In the genomic region with DNA sequence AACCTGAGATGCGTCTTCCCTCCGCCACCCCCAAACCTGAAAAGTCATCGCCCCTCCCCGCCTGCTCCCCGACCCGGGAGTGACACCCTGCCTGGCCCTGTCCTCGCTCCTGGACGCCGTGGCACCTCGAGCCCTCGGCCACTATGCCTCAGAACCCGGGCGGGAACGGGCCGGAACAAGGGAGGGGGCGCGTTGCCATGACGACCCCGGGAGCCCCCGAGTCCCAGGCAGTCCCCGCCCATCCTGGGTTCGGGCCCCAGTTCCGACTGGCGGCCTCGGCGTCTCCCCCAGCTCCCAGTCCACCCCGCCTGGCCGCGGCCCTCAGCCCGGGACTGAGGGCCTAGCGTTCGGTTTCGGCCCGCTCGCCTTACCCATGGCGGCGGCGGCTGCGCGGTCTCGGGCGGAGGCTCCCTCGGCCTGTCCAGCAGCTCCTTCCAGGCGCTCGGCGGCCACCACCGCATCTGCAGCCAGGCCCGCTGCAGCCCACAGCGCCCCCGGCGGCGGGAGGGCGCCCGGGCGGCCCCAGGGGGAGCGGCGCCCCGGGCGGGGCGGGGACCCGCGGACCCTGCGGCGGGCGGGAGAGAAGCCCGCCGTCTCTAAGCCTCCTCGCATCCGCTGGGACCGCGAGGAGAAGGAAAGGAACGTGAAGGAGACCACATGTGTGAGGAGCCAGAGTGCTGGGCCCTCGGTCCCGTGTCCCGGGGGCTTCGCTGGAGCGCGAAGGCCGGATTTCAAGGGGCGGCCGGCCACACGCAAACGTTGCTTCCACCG, we compare ENCODE assay signal across 1 cellular context.
TF ChIP-seq lines count a peak whose summit lies in the region.

A gene with protein sequence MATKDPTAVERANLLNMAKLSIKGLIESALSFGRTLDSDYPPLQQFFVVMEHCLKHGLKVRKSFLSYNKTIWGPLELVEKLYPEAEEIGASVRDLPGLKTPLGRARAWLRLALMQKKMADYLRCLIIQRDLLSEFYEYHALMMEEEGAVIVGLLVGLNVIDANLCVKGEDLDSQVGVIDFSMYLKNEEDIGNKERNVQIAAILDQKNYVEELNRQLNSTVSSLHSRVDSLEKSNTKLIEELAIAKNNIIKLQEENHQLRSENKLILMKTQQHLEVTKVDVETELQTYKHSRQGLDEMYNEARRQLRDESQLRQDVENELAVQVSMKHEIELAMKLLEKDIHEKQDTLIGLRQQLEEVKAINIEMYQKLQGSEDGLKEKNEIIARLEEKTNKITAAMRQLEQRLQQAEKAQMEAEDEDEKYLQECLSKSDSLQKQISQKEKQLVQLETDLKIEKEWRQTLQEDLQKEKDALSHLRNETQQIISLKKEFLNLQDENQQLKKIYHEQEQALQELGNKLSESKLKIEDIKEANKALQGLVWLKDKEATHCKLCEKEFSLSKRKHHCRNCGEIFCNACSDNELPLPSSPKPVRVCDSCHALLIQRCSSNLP (minus strand): TSS at position 463 of the 771 bp plus-strand sequence. CDS start 88 bp downstream, at position 375.

TF ChIP-seq in HepG2, 621 proteins besides CTCF, POLR2A, EP300 and RAD21 (continued from another document and continues in another):
- TF ChIP-seq REPIN1 (CRISPR knock-in tag; IDR thresholded peaks at IDR 0.05; ENCODE audit: borderline replicate concordance, low read depth) (peak; percentile 52; the same call in 1 of the 2 replicates), PRPF4 (IDR thresholded peaks at IDR 0.05; ENCODE audit: low read depth, low read length, poor library complexity, severe bottlenecking) (no peak), EED (CRISPR knock-in tag; IDR thresholded peaks at IDR 0.05) (no peak; the same call in 1 of the 2 replicates), CEBPB (IDR thresholded peaks at IDR 0.05; ENCODE audit: borderline replicate concordance, low read depth, low read length) (no peak), TERF1 (CRISPR knock-in tag; IDR thresholded peaks at IDR 0.05) (no peak), POLR2AphosphoS5 (IDR thresholded peaks at IDR 0.05; ENCODE audit: low read depth, low read length) (peak; percentile 44; the same call in 1 of the 2 replicates), PRMT3 (CRISPR knock-in tag; IDR thresholded peaks at IDR 0.05; ENCODE audit: borderline replicate concordance, low read depth) (0 out of 2 replicates have a peak, but pooled peaks have one; percentile 47), ZNF432 (CRISPR knock-in tag; IDR thresholded peaks at IDR 0.05; ENCODE audit: borderline replicate concordance) (no peak), SMYD3 (CRISPR knock-in tag; IDR thresholded peaks at IDR 0.05) (no peak), CERS6 (CRISPR knock-in tag; IDR thresholded peaks at IDR 0.05) (no peak), ZNF598 (CRISPR knock-in tag; IDR thresholded peaks at IDR 0.05; ENCODE audit: borderline replicate concordance) (no peak; the same call in 1 of the 2 replicates), POLR2AphosphoS2 (IDR thresholded peaks at IDR 0.05; ENCODE audit: low read depth, low read length) (no peak), ZFY (CRISPR knock-in tag; IDR thresholded peaks at IDR 0.05) (peak; percentile 90), ZNF431 (CRISPR knock-in tag; IDR thresholded peaks at IDR 0.05; ENCODE audit: borderline replicate concordance, low read depth) (no peak), PPARG (CRISPR knock-in tag; conservative IDR thresholded peaks at IDR 0.05) (0 out of 2 replicates have a peak, but pooled peaks have one; percentile 6), PHB2 (IDR thresholded peaks at IDR 0.05; ENCODE audit: partially characterized antibody) (no peak), ADNP (CRISPR knock-in tag; IDR thresholded peaks at IDR 0.05) (no peak), ARID2 (CRISPR knock-in tag; IDR thresholded peaks at IDR 0.05; ENCODE audit: borderline replicate concordance) (no peak), RARA (CRISPR knock-in tag; IDR thresholded peaks at IDR 0.05) (no peak), FLYWCH1 (CRISPR knock-in tag; IDR thresholded peaks at IDR 0.05) (no peak), ZNF235 (CRISPR knock-in tag; IDR thresholded peaks at IDR 0.05; ENCODE audit: borderline replicate concordance) (no peak), ZNF777 (CRISPR knock-in tag; IDR thresholded peaks at IDR 0.05) (peak; percentile 43; the same call in 1 of the 2 replicates), MIER3 (CRISPR knock-in tag; IDR thresholded peaks at IDR 0.05; ENCODE audit: borderline replicate concordance) (no peak), PTBP1 (IDR thresholded peaks at IDR 0.05; ENCODE audit: low read depth, low read length, poor library complexity, severe bottlenecking) (no peak), GTF2F1 (IDR thresholded peaks at IDR 0.05; ENCODE audit: low read length) (no peak), LCORL (IDR thresholded peaks at IDR 0.05) (no peak), LCORL (CRISPR knock-in tag; IDR thresholded peaks at IDR 0.05) (peak; percentile 41; the same call in 1 of the 2 replicates), ZFYVE20 (CRISPR knock-in tag; IDR thresholded peaks at IDR 0.05; ENCODE audit: borderline replicate concordance, low read depth) (no peak), BRF2 (CRISPR knock-in tag; IDR thresholded peaks at IDR 0.05) (no peak; the same call in 1 of the 2 replicates), ZSCAN22 (CRISPR knock-in tag; IDR thresholded peaks at IDR 0.05) (no peak), TCF12 (IDR thresholded peaks at IDR 0.05) (no peak), TCF12 (CRISPR knock-in tag; IDR thresholded peaks at IDR 0.05) (peak; percentile 88), GATAD1 (CRISPR knock-in tag; IDR thresholded peaks at IDR 0.05) (peak; percentile 61; the same call in 1 of the 2 replicates)
- TF ChIP-seq, protein P1, sequence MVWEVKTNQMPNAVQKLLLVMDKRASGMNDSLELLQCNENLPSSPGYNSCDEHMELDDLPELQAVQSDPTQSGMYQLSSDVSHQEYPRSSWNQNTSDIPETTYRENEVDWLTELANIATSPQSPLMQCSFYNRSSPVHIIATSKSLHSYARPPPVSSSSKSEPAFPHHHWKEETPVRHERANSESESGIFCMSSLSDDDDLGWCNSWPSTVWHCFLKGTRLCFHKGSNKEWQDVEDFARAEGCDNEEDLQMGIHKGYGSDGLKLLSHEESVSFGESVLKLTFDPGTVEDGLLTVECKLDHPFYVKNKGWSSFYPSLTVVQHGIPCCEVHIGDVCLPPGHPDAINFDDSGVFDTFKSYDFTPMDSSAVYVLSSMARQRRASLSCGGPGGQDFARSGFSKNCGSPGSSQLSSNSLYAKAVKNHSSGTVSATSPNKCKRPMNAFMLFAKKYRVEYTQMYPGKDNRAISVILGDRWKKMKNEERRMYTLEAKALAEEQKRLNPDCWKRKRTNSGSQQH (CRISPR knock-in tag; IDR thresholded peaks at IDR 0.05; ENCODE audit: low read depth): 0 out of 2 replicates have a peak, but pooled peaks have one; percentile 2
- TF ChIP-seq, protein P2, sequence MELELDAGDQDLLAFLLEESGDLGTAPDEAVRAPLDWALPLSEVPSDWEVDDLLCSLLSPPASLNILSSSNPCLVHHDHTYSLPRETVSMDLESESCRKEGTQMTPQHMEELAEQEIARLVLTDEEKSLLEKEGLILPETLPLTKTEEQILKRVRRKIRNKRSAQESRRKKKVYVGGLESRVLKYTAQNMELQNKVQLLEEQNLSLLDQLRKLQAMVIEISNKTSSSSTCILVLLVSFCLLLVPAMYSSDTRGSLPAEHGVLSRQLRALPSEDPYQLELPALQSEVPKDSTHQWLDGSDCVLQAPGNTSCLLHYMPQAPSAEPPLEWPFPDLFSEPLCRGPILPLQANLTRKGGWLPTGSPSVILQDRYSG (CRISPR knock-in tag; IDR thresholded peaks at IDR 0.05): no peak
- TF ChIP-seq, protein P3, sequence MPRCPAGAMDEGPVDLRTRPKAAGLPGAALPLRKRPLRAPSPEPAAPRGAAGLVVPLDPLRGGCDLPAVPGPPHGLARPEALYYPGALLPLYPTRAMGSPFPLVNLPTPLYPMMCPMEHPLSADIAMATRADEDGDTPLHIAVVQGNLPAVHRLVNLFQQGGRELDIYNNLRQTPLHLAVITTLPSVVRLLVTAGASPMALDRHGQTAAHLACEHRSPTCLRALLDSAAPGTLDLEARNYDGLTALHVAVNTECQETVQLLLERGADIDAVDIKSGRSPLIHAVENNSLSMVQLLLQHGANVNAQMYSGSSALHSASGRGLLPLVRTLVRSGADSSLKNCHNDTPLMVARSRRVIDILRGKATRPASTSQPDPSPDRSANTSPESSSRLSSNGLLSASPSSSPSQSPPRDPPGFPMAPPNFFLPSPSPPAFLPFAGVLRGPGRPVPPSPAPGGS (CRISPR knock-in tag; IDR thresholded peaks at IDR 0.05): peak; percentile 82
- TF ChIP-seq, protein P4, sequence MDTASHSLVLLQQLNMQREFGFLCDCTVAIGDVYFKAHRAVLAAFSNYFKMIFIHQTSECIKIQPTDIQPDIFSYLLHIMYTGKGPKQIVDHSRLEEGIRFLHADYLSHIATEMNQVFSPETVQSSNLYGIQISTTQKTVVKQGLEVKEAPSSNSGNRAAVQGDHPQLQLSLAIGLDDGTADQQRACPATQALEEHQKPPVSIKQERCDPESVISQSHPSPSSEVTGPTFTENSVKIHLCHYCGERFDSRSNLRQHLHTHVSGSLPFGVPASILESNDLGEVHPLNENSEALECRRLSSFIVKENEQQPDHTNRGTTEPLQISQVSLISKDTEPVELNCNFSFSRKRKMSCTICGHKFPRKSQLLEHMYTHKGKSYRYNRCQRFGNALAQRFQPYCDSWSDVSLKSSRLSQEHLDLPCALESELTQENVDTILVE (CRISPR knock-in tag; IDR thresholded peaks at IDR 0.05): peak; percentile 42; the same call in 1 of the 2 replicates
- TF ChIP-seq, protein P5, sequence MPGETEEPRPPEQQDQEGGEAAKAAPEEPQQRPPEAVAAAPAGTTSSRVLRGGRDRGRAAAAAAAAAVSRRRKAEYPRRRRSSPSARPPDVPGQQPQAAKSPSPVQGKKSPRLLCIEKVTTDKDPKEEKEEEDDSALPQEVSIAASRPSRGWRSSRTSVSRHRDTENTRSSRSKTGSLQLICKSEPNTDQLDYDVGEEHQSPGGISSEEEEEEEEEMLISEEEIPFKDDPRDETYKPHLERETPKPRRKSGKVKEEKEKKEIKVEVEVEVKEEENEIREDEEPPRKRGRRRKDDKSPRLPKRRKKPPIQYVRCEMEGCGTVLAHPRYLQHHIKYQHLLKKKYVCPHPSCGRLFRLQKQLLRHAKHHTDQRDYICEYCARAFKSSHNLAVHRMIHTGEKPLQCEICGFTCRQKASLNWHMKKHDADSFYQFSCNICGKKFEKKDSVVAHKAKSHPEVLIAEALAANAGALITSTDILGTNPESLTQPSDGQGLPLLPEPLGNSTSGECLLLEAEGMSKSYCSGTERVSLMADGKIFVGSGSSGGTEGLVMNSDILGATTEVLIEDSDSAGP (CRISPR knock-in tag; IDR thresholded peaks at IDR 0.05; ENCODE audit: borderline replicate concordance): peak; percentile 83; the same call in 1 of the 2 replicates
- TF ChIP-seq, protein P6, sequence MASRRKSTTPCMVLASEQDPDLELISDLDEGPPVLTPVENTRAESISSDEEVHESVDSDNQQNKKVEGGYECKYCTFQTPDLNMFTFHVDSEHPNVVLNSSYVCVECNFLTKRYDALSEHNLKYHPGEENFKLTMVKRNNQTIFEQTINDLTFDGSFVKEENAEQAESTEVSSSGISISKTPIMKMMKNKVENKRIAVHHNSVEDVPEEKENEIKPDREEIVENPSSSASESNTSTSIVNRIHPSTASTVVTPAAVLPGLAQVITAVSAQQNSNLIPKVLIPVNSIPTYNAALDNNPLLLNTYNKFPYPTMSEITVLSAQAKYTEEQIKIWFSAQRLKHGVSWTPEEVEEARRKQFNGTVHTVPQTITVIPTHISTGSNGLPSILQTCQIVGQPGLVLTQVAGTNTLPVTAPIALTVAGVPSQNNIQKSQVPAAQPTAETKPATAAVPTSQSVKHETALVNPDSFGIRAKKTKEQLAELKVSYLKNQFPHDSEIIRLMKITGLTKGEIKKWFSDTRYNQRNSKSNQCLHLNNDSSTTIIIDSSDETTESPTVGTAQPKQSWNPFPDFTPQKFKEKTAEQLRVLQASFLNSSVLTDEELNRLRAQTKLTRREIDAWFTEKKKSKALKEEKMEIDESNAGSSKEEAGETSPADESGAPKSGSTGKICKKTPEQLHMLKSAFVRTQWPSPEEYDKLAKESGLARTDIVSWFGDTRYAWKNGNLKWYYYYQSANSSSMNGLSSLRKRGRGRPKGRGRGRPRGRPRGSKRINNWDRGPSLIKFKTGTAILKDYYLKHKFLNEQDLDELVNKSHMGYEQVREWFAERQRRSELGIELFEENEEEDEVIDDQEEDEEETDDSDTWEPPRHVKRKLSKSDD (CRISPR knock-in tag; IDR thresholded peaks at IDR 0.05; ENCODE audit: low read depth): no peak
- TF ChIP-seq, protein P7, sequence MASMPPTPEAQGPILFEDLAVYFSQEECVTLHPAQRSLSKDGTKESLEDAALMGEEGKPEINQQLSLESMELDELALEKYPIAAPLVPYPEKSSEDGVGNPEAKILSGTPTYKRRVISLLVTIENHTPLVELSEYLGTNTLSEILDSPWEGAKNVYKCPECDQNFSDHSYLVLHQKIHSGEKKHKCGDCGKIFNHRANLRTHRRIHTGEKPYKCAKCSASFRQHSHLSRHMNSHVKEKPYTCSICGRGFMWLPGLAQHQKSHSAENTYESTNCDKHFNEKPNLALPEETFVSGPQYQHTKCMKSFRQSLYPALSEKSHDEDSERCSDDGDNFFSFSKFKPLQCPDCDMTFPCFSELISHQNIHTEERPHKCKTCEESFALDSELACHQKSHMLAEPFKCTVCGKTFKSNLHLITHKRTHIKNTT (CRISPR knock-in tag; IDR thresholded peaks at IDR 0.05): no peak
